Comparison of ENCODE assay signal across 3 cellular contexts in the genomic region with DNA sequence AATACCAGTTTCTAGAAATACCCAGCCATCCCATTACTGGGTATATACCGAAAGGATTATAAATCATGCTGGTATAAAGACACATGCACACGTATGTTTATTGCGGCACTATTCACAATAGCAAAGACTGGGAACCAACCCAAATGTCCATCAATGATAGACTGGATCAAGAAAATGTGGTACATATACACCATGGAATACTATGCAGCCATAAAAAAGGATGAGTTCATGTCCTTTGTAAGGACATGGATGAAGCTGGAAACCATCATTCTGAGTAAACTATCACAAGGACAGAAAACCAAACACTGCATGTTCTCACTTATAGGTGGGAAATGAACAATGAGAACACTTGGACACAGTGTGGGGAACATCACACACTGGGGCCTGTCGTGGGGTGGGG. TPM values are rescaled to one million over a fixed set of nuclear protein-coding genes. Genes with fewer than 3 reads are reported as not detected.
DNase-seq lines count a peak whose midpoint lies in the region; ATAC-seq, FAIRE-seq and TF ChIP-seq lines count a peak whose summit lies in the region.
"Not testable (repeated sequence)": the region's sequence is repeated elsewhere in the genome, so short reads cannot be mapped to it uniquely, and the experiment has no call there.

No MANE protein-coding gene starts in this region.

- H3K36me3 ChIP-seq in HEK293 (ENCODE audit: control insufficient read depth in 2 of 2, insufficient read depth in 1 of 2, low read length in 2 of 2); K562 (ENCODE audit: control insufficient read depth, insufficient read depth, low read length): not testable (repeated sequence)

- ATAC-seq in SK-N-SH treated with all-trans-retinoic acid at 6 μM for 48 hours, K562: not testable (repeated sequence)

- POLR2A ChIA-PET in HEK293 (lab: Yijun Ruan, JAX); K562 (lab: Yijun Ruan, JAX): not testable (repeated sequence)

- not testable (repeated sequence) for FAIRE-seq in K562 (lab: Jason Lieb, UNC)

- CTCF ChIA-PET in HEK293 (lab: Yijun Ruan, JAX); K562 (lab: Yijun Ruan, JAX; ENCODE audit: low intra/inter-chr PET ratio): not testable (repeated sequence)

- TF ChIP-seq CTCF in HEK293 (tag by site-specific recombination; IDR thresholded peaks at IDR 0.05); K562 (IDR thresholded peaks at IDR 0.05 in 2 of 3, conservative IDR thresholded peaks at IDR 0.05 in 1 of 3; ENCODE audit: insufficient read depth in 2 of 3, low read depth in 1 of 3, low read length in 3 of 3): not testable (repeated sequence)

- H3K4me2 ChIP-seq in K562 (ENCODE audit: insufficient read depth, low read length): not testable (repeated sequence)

- not testable (repeated sequence) for H3K4me1 ChIP-seq in HEK293 (ENCODE audit: control insufficient read depth, insufficient read depth, low read length)
- peaks cover 20 to 26% of the 10 kb centered on the region in 2 experiments for H3K4me1 ChIP-seq in K562 (replicated peaks in 1 of 2; ENCODE audit: control insufficient read depth in 2 of 2, insufficient read depth in 2 of 2, low read length in 2 of 2)

- not testable (repeated sequence) for H3K9me1 ChIP-seq in K562 (ENCODE audit: control insufficient read depth, insufficient read depth, low read length)

- BruUV-seq in K562 (replicated peaks; lab: Mats Ljungman, UMichigan): not testable (repeated sequence)

- in situ Hi-C loops in K562 (cut with MboI): not testable (repeated sequence)

- not testable (repeated sequence) for H3K9ac ChIP-seq in K562 (ENCODE audit: insufficient read depth in 1 of 2, low read depth in 2 of 2, low read length in 2 of 2)

- intact Hi-C loops in K562 (cut with micrococcal nuclease): loop anchor here (10.0 kb wide), 2 partner anchors 113 to 117 kb away; a partner anchor contains a TSS

- H3K4me3 ChIP-seq in HEK293 (ENCODE audit: low read depth, low read length); K562: not testable (repeated sequence)

- TF ChIP-seq POLR2A in K562 (conservative IDR thresholded peaks at IDR 0.05): not testable (repeated sequence)

- H3K79me2 ChIP-seq in K562 (ENCODE audit: control insufficient read depth, insufficient read depth, low read length): not testable (repeated sequence)

- H3K27ac ChIP-seq in HEK293 (ENCODE audit: extremely low read depth, low read depth, low read length); K562 (ENCODE audit: extremely low read depth, low read depth, low read length): not testable (repeated sequence)

- H4K20me1 ChIP-seq in K562 (replicated peaks; ENCODE audit: control insufficient read depth, insufficient read depth, low read length): not testable (repeated sequence)

- 86% methylated on average over 2 of the region's 4 CpGs for WGBS in K562 (ENCODE audit: insufficient coverage, low coverage, missing lambda C conversion rate)

- not testable (repeated sequence) for TF ChIP-seq EP300 in K562 (IDR thresholded peaks at IDR 0.05; ENCODE audit: low read length)

- not testable (repeated sequence) for H2AFZ ChIP-seq in K562 (ENCODE audit: low read depth, low read length)

- not testable (repeated sequence) for TF ChIP-seq RAD21 in K562 (CRISPR knock-in tag; conservative IDR thresholded peaks at IDR 0.05 in 1 of 2, IDR thresholded peaks at IDR 0.05 in 1 of 2)

- DNase-seq in K562 (ENCODE audit: extremely low read depth in 1 of 4, low spot score in 3 of 4): not testable (repeated sequence)

- H3K27me3 ChIP-seq in K562 (ENCODE audit: control insufficient read depth in 2 of 2, insufficient read depth in 2 of 2, low read length in 2 of 2): not testable (repeated sequence)

- not testable (repeated sequence) for H3K9me3 ChIP-seq in HEK293 (ENCODE audit: control insufficient read depth, insufficient read depth, low read depth, low read length); K562 (replicated peaks; ENCODE audit: control insufficient read depth, insufficient read depth, low read depth, low read length)

TF ChIP-seq in HEK293, 187 proteins besides CTCF, POLR2A, EP300 and RAD21:
- TF ChIP-seq, protein P1, sequence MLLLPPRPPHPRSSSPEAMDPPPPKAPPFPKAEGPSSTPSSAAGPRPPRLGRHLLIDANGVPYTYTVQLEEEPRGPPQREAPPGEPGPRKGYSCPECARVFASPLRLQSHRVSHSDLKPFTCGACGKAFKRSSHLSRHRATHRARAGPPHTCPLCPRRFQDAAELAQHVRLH (tag by site-specific recombination; IDR thresholded peaks at IDR 0.05): peak; percentile 80
- peak; percentile 94 for TF ChIP-seq ZNF146 (tag by site-specific recombination; IDR thresholded peaks at IDR 0.05)
TF ChIP-seq in HEK293: peak in this region for 2; not testable (repeated sequence) for 185.

TF ChIP-seq in SK-N-SH treated with all-trans-retinoic acid at 6 μM for 48 hours, 23 proteins besides CTCF, POLR2A, EP300 and RAD21:
- TF ChIP-seq ZNF8 (CRISPR knock-in tag; IDR thresholded peaks at IDR 0.05): peak; percentile 66

TF ChIP-seq in K562, 482 proteins besides CTCF, POLR2A, EP300 and RAD21:
- TF ChIP-seq HDAC2 (IDR thresholded peaks at IDR 0.05) (peak; percentile 32; the same call in 1 of the 2 replicates), BCOR (IDR thresholded peaks at IDR 0.05) (peak; percentile 79), ZNF146 (CRISPR knock-in tag; IDR thresholded peaks at IDR 0.05; ENCODE audit: unreplicated experiment) (peak; percentile 86), HDAC1 (IDR thresholded peaks at IDR 0.05) (0 out of 4 replicates have a peak, but pooled peaks of 1 of the 2 experiments have one; percentile 18), KDM1A (IDR thresholded peaks at IDR 0.05) (peak; percentile 51 to 73; a peak in 3 of 4 replicates)

RNA-seq across cellular contexts. Expression of a gene that starts 4.6 kb away (rescaled TPM):
- 67.0 and 118 TPM in 2 replicates for total RNA-seq in K562 (2011; cell fraction: chromatin; rRNA removed; ENCODE audit: low replicate concordance)
- 37.9 and 39.4 TPM in 2 replicates for total RNA-seq in K562 (2011; cell fraction: nucleolus; rRNA removed)
- total RNA-seq in K562 (2011; cell fraction: nucleoplasm; rRNA removed): 60.0 and 67.7 TPM in 2 replicates
- total RNA-seq in K562 (2014; rRNA removed) (12.9 and 13.2 TPM in 2 replicates), K562 (2014; rRNA removed; fragmentation: Illumina TruSeq; extraction: Trizol) (15.0 and 16.0 TPM in 2 replicates), K562 (2015; rRNA removed; fragmentation: Illumina TruSeq; extraction: Trizol) (15.6 and 18.8 TPM in 2 replicates), K562 (2021) (18.6 and 20.8 TPM in 2 replicates)
- polyA plus RNA-seq in K562 (2011; rRNA removed) (9.7 and 10.0 TPM in 2 replicates), K562 (2014; fragmentation: Illumina TruSeq; extraction: Trizol) (13.1 and 15.4 TPM in 2 replicates), K562 (2014; fragmentation: Nextera tagmentation; extraction: Ambion mirVana) (1 to 10 TPM; 1.2 to 1.6 TPM), K562 (2014; rRNA removed) (6.9 and 7.5 TPM in 2 replicates)
- polyA plus RNA-seq in K562 (2011; cell fraction: cytosol; rRNA removed): 6.9 and 9.0 TPM in 2 replicates
- 23.1 and 24.6 TPM in 2 replicates for polyA plus RNA-seq in K562 (2011; cell fraction: nucleus; rRNA removed)
- 10.8 and 11.2 TPM in 2 replicates for polyA plus RNA-seq in K562 (2012)
- polyA minus RNA-seq in K562 (2011; rRNA and poly(A)+ RNA removed): 25.0 and 34.9 TPM in 2 replicates
- polyA minus RNA-seq in K562 (2011; cell fraction: cytosol; rRNA and poly(A)+ RNA removed): 11.2 and 18.8 TPM in 2 replicates
- 35.5 and 61.0 TPM in 2 replicates for polyA minus RNA-seq in K562 (2011; cell fraction: nucleus; rRNA and poly(A)+ RNA removed)
